Comparison of ENCODE assay signal across 12 cellular contexts in the genomic region with DNA sequence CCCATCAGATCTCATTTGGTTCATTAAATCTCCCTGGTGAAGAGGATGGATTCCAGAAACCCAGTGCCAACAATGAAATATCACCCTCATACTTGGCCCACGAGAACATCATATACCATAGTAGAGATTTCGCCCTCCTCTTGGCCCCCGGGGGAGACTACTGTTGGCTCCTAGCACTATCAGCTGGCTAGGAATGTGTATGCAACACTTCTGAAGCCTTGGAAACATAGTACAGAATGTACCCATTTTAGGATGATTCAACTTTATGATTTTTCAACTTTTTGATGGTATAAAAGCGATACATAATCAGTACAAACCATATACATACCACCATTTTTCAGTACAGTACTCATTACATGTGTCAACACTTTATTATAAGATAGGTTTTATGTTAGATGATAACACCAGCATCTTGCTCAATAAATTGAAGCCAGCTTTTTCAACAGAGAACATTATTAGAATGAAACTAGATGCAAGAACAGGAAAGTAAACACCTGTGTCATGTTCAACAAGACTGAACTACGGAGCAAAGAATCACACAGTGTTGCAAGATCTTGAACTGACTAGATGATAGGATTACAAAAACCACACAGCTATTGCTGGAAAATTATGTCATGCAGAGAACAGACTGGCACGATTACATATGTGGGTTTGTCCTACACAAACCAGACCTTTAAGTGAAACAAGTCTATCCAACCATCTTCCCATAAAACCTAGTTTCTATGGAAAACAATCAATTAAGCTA. TPM values are rescaled to one million over a fixed set of nuclear protein-coding genes. Genes with fewer than 3 reads are reported as not detected.
A peak's percentile ranks its signal among the peaks of the same experiment; 100 is the strongest.
DNase-seq lines count a peak whose midpoint lies in the region; ATAC-seq and TF ChIP-seq lines count a peak whose summit lies in the region.
"Had no signal": no experiment of that assay in that cellular context is flagged by ENCODE, and none has a peak within 500 bp of the region (broad histone marks: within the 10 kb centered on the region; RNA-seq: fewer than 3 reads in every experiment).

No MANE protein-coding gene starts in this region.

- no peaks in the 10 kb centered on the region for H3K9me2 ChIP-seq in Karpas-422 (replicated peaks; ENCODE audit: insufficient read depth, low read length)

- H3K9ac ChIP-seq in Karpas-422 (ENCODE audit: low read length) = no peak overlapping the region

- CTCF ChIA-PET in HEK293 (lab: Yijun Ruan, JAX) = interaction anchor here (0.7 to 2.1 kb wide), 3 partner anchors 36 to 454 kb away, joined by 3 to 5 read pairs (median 3); no protein-coding TSS in a partner anchor

- H3K9me3 ChIP-seq in HEK293 (ENCODE audit: control insufficient read depth, insufficient read depth, low read depth, low read length) = no peaks in the 10 kb centered on the region
- no peaks in the 10 kb centered on the region for H3K9me3 ChIP-seq in Karpas-422 (ENCODE audit: low read length)
- H3K9me3 ChIP-seq: adrenal gland, mucosa of descending colon, testis had no signal

- H4K20me1 ChIP-seq in Karpas-422 (ENCODE audit: insufficient read depth, low read depth, low read length) = peaks cover 6% of the 10 kb centered on the region; the same call in 1 of the 2 replicates

- no peak overlapping the region for H3K4me2 ChIP-seq in Karpas-422 (ENCODE audit: low read depth, low read length, poor library complexity, severe bottlenecking)

- ATAC-seq in esophagus mucosa (peak; percentile 91), GM18519 (IDR thresholded peaks at IDR 0.05; ENCODE audit: low FRiP score, unreplicated experiment) (no peak)
- ATAC-seq: mucosa of descending colon had no signal

- no peaks in the 10 kb centered on the region for H3K79me2 ChIP-seq in Karpas-422 (ENCODE audit: low read length)

- H3K36me3 ChIP-seq in HEK293 (ENCODE audit: control insufficient read depth in 2 of 2, insufficient read depth in 1 of 2, low read length in 2 of 2) (peaks cover 20 to 32% of the 10 kb centered on the region in 2 experiments), Karpas-422 (ENCODE audit: insufficient read depth, low read length) (peaks cover 26% of the 10 kb centered on the region; the same call in 1 of the 2 replicates)

- DNase-seq in OCI-M1 (lab: John Stamatoyannopoulos, UW) (peak; percentile 62), skeletal muscle cell (ENCODE audit: low read depth) (peak; percentile 88), Karpas-422 (no peak)
- DNase-seq in activated naive CD4-positive, alpha-beta T cell (lab: John Stamatoyannopoulos, UW) = no peak
- DNase-seq: activated CD4-positive, alpha-beta T cell treated with anti-CD3 and anti-CD28 coated beads, Interleukin-2, amount 50 U/mL, for 4 hours; adrenal gland; mucosa of descending colon; RPMI8226; testis had no signal

- H3K27ac ChIP-seq in HEK293 (ENCODE audit: extremely low read depth, low read depth, low read length) (no peak overlapping the region), Karpas-422 (ENCODE audit: low read length) (no peak overlapping the region)
- H3K27ac ChIP-seq: adrenal gland, testis had no signal

- H2AFZ ChIP-seq in Karpas-422 (ENCODE audit: low read length) = no peak overlapping the region

- no peak overlapping the region for H3K4me3 ChIP-seq in HEK293 (ENCODE audit: low read depth, low read length)
- no peak overlapping the region for H3K4me3 ChIP-seq in skeletal muscle cell (ENCODE audit: low read depth, low read length)
- no peak overlapping the region for H3K4me3 ChIP-seq in Karpas-422 (ENCODE audit: low read length)
- H3K4me3 ChIP-seq: adrenal gland, mucosa of descending colon, testis had no signal

- no peaks in the 10 kb centered on the region for H3K27me3 ChIP-seq in Karpas-422 (ENCODE audit: low read length)
- H3K27me3 ChIP-seq: adrenal gland, testis had no signal

- H3K4me1 ChIP-seq in HEK293 (ENCODE audit: control insufficient read depth, insufficient read depth, low read length) (peaks cover 12% of the 10 kb centered on the region), Karpas-422 (ENCODE audit: low read length) (no peaks in the 10 kb centered on the region)
- H3K4me1 ChIP-seq: adrenal gland, testis had no signal

- POLR2A ChIA-PET in HEK293 (lab: Yijun Ruan, JAX) = interaction anchor here (2.3 kb wide), 1 partner anchor 36 kb away, joined by 16 read pairs; a partner anchor contains a TSS

- TF ChIP-seq CTCF in HEK293 (tag by site-specific recombination; IDR thresholded peaks at IDR 0.05) = no peak

TF ChIP-seq in HEK293, 187 proteins besides CTCF, POLR2A, EP300 and RAD21 (continues in another document):
- TF ChIP-seq, protein P1, sequence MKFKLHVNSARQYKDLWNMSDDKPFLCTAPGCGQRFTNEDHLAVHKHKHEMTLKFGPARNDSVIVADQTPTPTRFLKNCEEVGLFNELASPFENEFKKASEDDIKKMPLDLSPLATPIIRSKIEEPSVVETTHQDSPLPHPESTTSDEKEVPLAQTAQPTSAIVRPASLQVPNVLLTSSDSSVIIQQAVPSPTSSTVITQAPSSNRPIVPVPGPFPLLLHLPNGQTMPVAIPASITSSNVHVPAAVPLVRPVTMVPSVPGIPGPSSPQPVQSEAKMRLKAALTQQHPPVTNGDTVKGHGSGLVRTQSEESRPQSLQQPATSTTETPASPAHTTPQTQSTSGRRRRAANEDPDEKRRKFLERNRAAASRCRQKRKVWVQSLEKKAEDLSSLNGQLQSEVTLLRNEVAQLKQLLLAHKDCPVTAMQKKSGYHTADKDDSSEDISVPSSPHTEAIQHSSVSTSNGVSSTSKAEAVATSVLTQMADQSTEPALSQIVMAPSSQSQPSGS (tag by site-specific recombination; IDR thresholded peaks at IDR 0.05; ENCODE audit: low read depth) = peak; percentile 89
- TF ChIP-seq, protein P2, sequence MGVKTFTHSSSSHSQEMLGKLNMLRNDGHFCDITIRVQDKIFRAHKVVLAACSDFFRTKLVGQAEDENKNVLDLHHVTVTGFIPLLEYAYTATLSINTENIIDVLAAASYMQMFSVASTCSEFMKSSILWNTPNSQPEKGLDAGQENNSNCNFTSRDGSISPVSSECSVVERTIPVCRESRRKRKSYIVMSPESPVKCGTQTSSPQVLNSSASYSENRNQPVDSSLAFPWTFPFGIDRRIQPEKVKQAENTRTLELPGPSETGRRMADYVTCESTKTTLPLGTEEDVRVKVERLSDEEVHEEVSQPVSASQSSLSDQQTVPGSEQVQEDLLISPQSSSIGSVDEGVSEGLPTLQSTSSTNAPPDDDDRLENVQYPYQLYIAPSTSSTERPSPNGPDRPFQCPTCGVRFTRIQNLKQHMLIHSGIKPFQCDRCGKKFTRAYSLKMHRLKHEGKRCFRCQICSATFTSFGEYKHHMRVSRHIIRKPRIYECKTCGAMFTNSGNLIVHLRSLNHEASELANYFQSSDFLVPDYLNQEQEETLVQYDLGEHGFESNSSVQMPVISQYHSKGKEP (tag by site-specific recombination; IDR thresholded peaks at IDR 0.05) = peak; percentile 58; the same call in 1 of the 2 replicates
- TF ChIP-seq SP7 (tag by site-specific recombination; IDR thresholded peaks at IDR 0.05) = 0 out of 2 replicates have a peak, but pooled peaks have one; percentile 13
- no peak for TF ChIP-seq ZNF830 (tag by site-specific recombination; IDR thresholded peaks at IDR 0.05; ENCODE audit: low read depth)
- TF ChIP-seq IKZF3 (tag by site-specific recombination; IDR thresholded peaks at IDR 0.05) = 0 out of 2 replicates have a peak, but pooled peaks have one; percentile 39
- TF ChIP-seq ZFP69B (tag by site-specific recombination; IDR thresholded peaks at IDR 0.05) = no peak
- no peak for TF ChIP-seq MYNN (tag by site-specific recombination; IDR thresholded peaks at IDR 0.05; ENCODE audit: borderline replicate concordance)
- TF ChIP-seq ZNF24 (tag by site-specific recombination; IDR thresholded peaks at IDR 0.05) = peak; percentile 23; the same call in 1 of the 2 replicates
- TF ChIP-seq ZNF623 (tag by site-specific recombination; IDR thresholded peaks at IDR 0.05) = no peak
- TF ChIP-seq, protein P3, sequence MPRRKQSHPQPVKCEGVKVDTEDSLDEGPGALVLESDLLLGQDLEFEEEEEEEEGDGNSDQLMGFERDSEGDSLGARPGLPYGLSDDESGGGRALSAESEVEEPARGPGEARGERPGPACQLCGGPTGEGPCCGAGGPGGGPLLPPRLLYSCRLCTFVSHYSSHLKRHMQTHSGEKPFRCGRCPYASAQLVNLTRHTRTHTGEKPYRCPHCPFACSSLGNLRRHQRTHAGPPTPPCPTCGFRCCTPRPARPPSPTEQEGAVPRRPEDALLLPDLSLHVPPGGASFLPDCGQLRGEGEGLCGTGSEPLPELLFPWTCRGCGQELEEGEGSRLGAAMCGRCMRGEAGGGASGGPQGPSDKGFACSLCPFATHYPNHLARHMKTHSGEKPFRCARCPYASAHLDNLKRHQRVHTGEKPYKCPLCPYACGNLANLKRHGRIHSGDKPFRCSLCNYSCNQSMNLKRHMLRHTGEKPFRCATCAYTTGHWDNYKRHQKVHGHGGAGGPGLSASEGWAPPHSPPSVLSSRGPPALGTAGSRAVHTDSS (tag by site-specific recombination; IDR thresholded peaks at IDR 0.05) = no peak
- no peak for TF ChIP-seq ZNF248 (tag by site-specific recombination; IDR thresholded peaks at IDR 0.05)
- TF ChIP-seq, protein P4, sequence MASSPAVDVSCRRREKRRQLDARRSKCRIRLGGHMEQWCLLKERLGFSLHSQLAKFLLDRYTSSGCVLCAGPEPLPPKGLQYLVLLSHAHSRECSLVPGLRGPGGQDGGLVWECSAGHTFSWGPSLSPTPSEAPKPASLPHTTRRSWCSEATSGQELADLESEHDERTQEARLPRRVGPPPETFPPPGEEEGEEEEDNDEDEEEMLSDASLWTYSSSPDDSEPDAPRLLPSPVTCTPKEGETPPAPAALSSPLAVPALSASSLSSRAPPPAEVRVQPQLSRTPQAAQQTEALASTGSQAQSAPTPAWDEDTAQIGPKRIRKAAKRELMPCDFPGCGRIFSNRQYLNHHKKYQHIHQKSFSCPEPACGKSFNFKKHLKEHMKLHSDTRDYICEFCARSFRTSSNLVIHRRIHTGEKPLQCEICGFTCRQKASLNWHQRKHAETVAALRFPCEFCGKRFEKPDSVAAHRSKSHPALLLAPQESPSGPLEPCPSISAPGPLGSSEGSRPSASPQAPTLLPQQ (tag by site-specific recombination; IDR thresholded peaks at IDR 0.05) = 0 out of 2 replicates have a peak, but pooled peaks have one; percentile 28
- TF ChIP-seq ZBTB17 (tag by site-specific recombination; IDR thresholded peaks at IDR 0.05) = peak; percentile 84
- no peak for TF ChIP-seq ZNF175 (tag by site-specific recombination; IDR thresholded peaks at IDR 0.05)
- peak; percentile 27; the same call in 1 of the 2 replicates for TF ChIP-seq OSR2 (tag by site-specific recombination; IDR thresholded peaks at IDR 0.05)

RNA-seq across cellular contexts. Expression of a gene that starts 17.2 kb away (rescaled TPM):
- 115 TPM for total RNA-seq in esophagus mucosa
- 171 and 183 TPM in 2 replicates for total RNA-seq in Karpas-422 (2014; rRNA removed; shearing (Covaris generic); ENCODE audit: low replicate concordance)

RNA-seq across cellular contexts. Expression of a gene that starts 37.1 kb away (rescaled TPM):
- 19.4 TPM for total RNA-seq in esophagus mucosa
- total RNA-seq in Karpas-422 (2014; rRNA removed; shearing (Covaris generic); ENCODE audit: low replicate concordance) = 28.4 and 54.9 TPM in 2 replicates

Comparison
In these comparisons a context has a peak if more than half of its experiments do, and no peak if none do; other contexts are left out.
1. DNase-seq: peak in OCI-M1 (single experiment) and skeletal muscle cell (single experiment); none in Karpas-422 (single experiment) and activated naive CD4-positive, alpha-beta T cell (0 of 4).